In the genomic region with DNA sequence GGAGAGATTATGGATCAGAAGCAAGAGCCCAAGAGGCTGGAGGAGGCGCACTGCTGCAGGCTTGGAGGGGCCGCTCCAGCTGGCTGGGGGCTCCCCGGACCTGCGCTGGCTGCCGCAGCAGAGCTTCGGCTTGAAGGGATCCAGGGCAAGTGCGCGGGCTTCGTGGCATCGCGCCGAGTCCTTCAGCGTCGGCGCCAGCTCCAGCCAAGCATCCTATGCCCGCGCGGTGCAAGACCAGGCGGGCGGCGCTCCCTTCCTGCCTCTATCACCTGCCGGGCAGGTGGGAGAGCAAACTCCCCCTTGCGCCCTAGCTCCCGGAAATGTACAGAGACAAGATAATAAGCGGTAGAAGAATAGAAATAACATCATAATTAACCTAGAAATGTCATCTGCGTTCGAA, we compare ENCODE assay signal across 2 cellular contexts.
TF ChIP-seq lines count a peak whose summit lies in the region.

No MANE protein-coding gene starts in this region.

TF ChIP-seq in GM23338, 12 proteins besides CTCF, POLR2A, EP300 and RAD21 (continues in another document):
- TF ChIP-seq EZH2 (IDR thresholded peaks at IDR 0.05; ENCODE audit: low read depth, unreplicated experiment) (no peak), EZH2phosphoT487 (IDR thresholded peaks at IDR 0.05; ENCODE audit: unreplicated experiment) (no peak), POLR2AphosphoS5 (IDR thresholded peaks at IDR 0.05; ENCODE audit: low read depth) (no peak), NANOG (IDR thresholded peaks at IDR 0.05; ENCODE audit: borderline replicate concordance) (no peak), STAT1 (IDR thresholded peaks at IDR 0.05; ENCODE audit: unreplicated experiment) (no peak), ZNF114 (CRISPR knock-in tag; IDR thresholded peaks at IDR 0.05) (no peak), JUNB (IDR thresholded peaks at IDR 0.05; ENCODE audit: unreplicated experiment) (no peak)
- TF ChIP-seq, protein P1, sequence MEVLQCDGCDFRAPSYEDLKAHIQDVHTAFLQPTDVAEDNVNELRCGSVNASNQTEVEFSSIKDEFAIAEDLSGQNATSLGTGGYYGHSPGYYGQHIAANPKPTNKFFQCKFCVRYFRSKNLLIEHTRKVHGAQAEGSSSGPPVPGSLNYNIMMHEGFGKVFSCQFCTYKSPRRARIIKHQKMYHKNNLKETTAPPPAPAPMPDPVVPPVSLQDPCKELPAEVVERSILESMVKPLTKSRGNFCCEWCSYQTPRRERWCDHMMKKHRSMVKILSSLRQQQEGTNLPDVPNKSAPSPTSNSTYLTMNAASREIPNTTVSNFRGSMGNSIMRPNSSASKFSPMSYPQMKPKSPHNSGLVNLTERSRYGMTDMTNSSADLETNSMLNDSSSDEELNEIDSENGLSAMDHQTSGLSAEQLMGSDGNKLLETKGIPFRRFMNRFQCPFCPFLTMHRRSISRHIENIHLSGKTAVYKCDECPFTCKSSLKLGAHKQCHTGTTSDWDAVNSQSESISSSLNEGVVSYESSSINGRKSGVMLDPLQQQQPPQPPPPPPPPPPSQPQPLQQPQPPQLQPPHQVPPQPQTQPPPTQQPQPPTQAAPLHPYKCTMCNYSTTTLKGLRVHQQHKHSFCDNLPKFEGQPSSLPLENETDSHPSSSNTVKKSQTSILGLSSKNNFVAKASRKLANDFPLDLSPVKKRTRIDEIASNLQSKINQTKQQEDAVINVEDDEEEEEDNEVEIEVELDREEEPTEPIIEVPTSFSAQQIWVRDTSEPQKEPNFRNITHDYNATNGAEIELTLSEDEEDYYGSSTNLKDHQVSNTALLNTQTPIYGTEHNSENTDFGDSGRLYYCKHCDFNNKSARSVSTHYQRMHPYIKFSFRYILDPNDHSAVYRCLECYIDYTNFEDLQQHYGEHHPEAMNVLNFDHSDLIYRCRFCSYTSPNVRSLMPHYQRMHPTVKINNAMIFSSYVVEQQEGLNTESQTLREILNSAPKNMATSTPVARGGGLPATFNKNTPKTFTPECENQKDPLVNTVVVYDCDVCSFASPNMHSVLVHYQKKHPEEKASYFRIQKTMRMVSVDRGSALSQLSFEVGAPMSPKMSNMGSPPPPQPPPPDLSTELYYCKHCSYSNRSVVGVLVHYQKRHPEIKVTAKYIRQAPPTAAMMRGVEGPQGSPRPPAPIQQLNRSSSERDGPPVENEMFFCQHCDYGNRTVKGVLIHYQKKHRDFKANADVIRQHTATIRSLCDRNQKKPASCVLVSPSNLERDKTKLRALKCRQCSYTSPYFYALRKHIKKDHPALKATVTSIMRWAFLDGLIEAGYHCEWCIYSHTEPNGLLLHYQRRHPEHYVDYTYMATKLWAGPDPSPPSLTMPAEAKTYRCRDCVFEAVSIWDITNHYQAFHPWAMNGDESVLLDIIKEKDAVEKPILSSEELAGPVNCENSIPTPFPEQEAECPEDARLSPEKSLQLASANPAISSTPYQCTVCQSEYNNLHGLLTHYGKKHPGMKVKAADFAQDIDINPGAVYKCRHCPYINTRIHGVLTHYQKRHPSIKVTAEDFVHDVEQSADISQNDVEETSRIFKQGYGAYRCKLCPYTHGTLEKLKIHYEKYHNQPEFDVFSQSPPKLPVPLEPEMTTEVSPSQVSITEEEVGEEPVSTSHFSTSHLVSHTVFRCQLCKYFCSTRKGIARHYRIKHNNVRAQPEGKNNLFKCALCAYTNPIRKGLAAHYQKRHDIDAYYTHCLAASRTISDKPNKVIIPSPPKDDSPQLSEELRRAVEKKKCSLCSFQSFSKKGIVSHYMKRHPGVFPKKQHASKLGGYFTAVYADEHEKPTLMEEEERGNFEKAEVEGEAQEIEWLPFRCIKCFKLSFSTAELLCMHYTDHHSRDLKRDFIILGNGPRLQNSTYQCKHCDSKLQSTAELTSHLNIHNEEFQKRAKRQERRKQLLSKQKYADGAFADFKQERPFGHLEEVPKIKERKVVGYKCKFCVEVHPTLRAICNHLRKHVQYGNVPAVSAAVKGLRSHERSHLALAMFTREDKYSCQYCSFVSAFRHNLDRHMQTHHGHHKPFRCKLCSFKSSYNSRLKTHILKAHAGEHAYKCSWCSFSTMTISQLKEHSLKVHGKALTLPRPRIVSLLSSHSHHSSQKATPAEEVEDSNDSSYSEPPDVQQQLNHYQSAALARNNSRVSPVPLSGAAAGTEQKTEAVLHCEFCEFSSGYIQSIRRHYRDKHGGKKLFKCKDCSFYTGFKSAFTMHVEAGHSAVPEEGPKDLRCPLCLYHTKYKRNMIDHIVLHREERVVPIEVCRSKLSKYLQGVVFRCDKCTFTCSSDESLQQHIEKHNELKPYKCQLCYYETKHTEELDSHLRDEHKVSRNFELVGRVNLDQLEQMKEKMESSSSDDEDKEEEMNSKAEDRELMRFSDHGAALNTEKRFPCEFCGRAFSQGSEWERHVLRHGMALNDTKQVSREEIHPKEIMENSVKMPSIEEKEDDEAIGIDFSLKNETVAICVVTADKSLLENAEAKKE (CRISPR knock-in tag; IDR thresholded peaks at IDR 0.05): no peak
- TF ChIP-seq, protein P2, sequence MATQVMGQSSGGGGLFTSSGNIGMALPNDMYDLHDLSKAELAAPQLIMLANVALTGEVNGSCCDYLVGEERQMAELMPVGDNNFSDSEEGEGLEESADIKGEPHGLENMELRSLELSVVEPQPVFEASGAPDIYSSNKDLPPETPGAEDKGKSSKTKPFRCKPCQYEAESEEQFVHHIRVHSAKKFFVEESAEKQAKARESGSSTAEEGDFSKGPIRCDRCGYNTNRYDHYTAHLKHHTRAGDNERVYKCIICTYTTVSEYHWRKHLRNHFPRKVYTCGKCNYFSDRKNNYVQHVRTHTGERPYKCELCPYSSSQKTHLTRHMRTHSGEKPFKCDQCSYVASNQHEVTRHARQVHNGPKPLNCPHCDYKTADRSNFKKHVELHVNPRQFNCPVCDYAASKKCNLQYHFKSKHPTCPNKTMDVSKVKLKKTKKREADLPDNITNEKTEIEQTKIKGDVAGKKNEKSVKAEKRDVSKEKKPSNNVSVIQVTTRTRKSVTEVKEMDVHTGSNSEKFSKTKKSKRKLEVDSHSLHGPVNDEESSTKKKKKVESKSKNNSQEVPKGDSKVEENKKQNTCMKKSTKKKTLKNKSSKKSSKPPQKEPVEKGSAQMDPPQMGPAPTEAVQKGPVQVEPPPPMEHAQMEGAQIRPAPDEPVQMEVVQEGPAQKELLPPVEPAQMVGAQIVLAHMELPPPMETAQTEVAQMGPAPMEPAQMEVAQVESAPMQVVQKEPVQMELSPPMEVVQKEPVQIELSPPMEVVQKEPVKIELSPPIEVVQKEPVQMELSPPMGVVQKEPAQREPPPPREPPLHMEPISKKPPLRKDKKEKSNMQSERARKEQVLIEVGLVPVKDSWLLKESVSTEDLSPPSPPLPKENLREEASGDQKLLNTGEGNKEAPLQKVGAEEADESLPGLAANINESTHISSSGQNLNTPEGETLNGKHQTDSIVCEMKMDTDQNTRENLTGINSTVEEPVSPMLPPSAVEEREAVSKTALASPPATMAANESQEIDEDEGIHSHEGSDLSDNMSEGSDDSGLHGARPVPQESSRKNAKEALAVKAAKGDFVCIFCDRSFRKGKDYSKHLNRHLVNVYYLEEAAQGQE (IDR thresholded peaks at IDR 0.05; ENCODE audit: unreplicated experiment): no peak
- TF ChIP-seq, protein P3, sequence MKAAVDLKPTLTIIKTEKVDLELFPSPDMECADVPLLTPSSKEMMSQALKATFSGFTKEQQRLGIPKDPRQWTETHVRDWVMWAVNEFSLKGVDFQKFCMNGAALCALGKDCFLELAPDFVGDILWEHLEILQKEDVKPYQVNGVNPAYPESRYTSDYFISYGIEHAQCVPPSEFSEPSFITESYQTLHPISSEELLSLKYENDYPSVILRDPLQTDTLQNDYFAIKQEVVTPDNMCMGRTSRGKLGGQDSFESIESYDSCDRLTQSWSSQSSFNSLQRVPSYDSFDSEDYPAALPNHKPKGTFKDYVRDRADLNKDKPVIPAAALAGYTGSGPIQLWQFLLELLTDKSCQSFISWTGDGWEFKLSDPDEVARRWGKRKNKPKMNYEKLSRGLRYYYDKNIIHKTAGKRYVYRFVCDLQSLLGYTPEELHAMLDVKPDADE (IDR thresholded peaks at IDR 0.05): no peak

TF ChIP-seq in H1, 55 proteins besides CTCF, POLR2A, EP300 and RAD21:
- TF ChIP-seq CEBPB (IDR thresholded peaks at IDR 0.05; ENCODE audit: low read depth, low read length): no peak
- no peak for TF ChIP-seq EGR1 (IDR thresholded peaks at IDR 0.05; ENCODE audit: borderline replicate concordance, low read depth, low read length)
- TF ChIP-seq SRF (IDR thresholded peaks at IDR 0.05; ENCODE audit: low read depth, low read length): no peak
- TF ChIP-seq, protein P4, sequence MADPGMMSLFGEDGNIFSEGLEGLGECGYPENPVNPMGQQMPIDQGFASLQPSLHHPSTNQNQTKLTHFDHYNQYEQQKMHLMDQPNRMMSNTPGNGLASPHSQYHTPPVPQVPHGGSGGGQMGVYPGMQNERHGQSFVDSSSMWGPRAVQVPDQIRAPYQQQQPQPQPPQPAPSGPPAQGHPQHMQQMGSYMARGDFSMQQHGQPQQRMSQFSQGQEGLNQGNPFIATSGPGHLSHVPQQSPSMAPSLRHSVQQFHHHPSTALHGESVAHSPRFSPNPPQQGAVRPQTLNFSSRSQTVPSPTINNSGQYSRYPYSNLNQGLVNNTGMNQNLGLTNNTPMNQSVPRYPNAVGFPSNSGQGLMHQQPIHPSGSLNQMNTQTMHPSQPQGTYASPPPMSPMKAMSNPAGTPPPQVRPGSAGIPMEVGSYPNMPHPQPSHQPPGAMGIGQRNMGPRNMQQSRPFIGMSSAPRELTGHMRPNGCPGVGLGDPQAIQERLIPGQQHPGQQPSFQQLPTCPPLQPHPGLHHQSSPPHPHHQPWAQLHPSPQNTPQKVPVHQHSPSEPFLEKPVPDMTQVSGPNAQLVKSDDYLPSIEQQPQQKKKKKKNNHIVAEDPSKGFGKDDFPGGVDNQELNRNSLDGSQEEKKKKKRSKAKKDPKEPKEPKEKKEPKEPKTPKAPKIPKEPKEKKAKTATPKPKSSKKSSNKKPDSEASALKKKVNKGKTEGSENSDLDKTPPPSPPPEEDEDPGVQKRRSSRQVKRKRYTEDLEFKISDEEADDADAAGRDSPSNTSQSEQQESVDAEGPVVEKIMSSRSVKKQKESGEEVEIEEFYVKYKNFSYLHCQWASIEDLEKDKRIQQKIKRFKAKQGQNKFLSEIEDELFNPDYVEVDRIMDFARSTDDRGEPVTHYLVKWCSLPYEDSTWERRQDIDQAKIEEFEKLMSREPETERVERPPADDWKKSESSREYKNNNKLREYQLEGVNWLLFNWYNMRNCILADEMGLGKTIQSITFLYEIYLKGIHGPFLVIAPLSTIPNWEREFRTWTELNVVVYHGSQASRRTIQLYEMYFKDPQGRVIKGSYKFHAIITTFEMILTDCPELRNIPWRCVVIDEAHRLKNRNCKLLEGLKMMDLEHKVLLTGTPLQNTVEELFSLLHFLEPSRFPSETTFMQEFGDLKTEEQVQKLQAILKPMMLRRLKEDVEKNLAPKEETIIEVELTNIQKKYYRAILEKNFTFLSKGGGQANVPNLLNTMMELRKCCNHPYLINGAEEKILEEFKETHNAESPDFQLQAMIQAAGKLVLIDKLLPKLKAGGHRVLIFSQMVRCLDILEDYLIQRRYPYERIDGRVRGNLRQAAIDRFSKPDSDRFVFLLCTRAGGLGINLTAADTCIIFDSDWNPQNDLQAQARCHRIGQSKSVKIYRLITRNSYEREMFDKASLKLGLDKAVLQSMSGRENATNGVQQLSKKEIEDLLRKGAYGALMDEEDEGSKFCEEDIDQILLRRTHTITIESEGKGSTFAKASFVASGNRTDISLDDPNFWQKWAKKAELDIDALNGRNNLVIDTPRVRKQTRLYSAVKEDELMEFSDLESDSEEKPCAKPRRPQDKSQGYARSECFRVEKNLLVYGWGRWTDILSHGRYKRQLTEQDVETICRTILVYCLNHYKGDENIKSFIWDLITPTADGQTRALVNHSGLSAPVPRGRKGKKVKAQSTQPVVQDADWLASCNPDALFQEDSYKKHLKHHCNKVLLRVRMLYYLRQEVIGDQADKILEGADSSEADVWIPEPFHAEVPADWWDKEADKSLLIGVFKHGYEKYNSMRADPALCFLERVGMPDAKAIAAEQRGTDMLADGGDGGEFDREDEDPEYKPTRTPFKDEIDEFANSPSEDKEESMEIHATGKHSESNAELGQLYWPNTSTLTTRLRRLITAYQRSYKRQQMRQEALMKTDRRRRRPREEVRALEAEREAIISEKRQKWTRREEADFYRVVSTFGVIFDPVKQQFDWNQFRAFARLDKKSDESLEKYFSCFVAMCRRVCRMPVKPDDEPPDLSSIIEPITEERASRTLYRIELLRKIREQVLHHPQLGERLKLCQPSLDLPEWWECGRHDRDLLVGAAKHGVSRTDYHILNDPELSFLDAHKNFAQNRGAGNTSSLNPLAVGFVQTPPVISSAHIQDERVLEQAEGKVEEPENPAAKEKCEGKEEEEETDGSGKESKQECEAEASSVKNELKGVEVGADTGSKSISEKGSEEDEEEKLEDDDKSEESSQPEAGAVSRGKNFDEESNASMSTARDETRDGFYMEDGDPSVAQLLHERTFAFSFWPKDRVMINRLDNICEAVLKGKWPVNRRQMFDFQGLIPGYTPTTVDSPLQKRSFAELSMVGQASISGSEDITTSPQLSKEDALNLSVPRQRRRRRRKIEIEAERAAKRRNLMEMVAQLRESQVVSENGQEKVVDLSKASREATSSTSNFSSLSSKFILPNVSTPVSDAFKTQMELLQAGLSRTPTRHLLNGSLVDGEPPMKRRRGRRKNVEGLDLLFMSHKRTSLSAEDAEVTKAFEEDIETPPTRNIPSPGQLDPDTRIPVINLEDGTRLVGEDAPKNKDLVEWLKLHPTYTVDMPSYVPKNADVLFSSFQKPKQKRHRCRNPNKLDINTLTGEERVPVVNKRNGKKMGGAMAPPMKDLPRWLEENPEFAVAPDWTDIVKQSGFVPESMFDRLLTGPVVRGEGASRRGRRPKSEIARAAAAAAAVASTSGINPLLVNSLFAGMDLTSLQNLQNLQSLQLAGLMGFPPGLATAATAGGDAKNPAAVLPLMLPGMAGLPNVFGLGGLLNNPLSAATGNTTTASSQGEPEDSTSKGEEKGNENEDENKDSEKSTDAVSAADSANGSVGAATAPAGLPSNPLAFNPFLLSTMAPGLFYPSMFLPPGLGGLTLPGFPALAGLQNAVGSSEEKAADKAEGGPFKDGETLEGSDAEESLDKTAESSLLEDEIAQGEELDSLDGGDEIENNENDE (IDR thresholded peaks at IDR 0.05; ENCODE audit: insufficient replicate concordance, low read length): no peak
- TF ChIP-seq, protein P5, sequence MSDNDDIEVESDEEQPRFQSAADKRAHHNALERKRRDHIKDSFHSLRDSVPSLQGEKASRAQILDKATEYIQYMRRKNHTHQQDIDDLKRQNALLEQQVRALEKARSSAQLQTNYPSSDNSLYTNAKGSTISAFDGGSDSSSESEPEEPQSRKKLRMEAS (IDR thresholded peaks at IDR 0.05): peak; percentile 50; the same call in 1 of the 2 replicates
- no peak for TF ChIP-seq CREB1 (IDR thresholded peaks at IDR 0.05)
- TF ChIP-seq, protein P6, sequence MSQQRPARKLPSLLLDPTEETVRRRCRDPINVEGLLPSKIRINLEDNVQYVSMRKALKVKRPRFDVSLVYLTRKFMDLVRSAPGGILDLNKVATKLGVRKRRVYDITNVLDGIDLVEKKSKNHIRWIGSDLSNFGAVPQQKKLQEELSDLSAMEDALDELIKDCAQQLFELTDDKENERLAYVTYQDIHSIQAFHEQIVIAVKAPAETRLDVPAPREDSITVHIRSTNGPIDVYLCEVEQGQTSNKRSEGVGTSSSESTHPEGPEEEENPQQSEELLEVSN (IDR thresholded peaks at IDR 0.05): peak; percentile 75
- no peak for TF ChIP-seq CTBP2 (IDR thresholded peaks at IDR 0.05; ENCODE audit: borderline replicate concordance, insufficient read depth, insufficient read length, low read length)
- no peak for TF ChIP-seq CHD1 (IDR thresholded peaks at IDR 0.05; ENCODE audit: low read depth, low read length)
- no peak for TF ChIP-seq SP1 (IDR thresholded peaks at IDR 0.05; ENCODE audit: low read depth, low read length)
- TF ChIP-seq SIRT6 (IDR thresholded peaks at IDR 0.05; ENCODE audit: low read length): no peak
